Comparison of ENCODE assay signal across 14 cellular contexts in the genomic region with DNA sequence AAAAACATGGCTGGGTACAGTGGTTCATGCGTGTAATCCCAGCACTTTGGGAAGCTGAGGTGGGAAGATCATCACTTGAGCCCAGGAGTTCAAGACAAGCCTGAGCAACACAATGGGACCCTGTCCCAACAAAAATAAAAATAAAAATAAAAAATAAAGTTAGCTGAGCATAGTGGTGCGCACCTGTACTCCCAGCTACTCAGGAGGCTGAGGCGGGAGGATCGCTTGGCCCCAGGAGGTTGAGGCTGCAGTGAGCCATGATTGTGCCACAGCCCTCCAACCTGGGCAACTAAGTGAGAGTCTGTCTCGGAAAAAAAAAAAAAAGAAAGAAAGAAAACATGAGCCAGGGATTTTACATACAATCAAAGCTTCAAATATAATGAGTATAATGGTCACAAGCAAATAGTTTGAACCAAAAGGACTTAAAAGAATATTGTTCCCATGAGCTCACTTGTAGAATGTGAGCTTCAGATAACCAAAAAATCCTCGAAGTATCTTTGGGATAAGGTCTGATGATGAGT. TPM values are rescaled to one million over a fixed set of nuclear protein-coding genes. Genes with fewer than 3 reads are reported as not detected.
A peak's percentile ranks its signal among the peaks of the same experiment; 100 is the strongest.
DNase-seq lines count a peak whose midpoint lies in the region; ATAC-seq and TF ChIP-seq lines count a peak whose summit lies in the region.
"Had no signal": no experiment of that assay in that cellular context is flagged by ENCODE, and none has a peak within 500 bp of the region (broad histone marks: within the 10 kb centered on the region; RNA-seq: fewer than 3 reads in every experiment).

No MANE protein-coding gene starts in this region.

- H3K4me1 Mint-ChIP-seq in activated CD4-positive, alpha-beta T cell treated with anti-CD3 and anti-CD28 coated beads, Interleukin-2, amount 10 ng/mL, durations not matched to agents 7 days and 5 days = peaks cover 45% of the 10 kb centered on the region
- H3K4me1 Mint-ChIP-seq in CD4-positive, alpha-beta T cell (ENCODE audit: low read depth) = peaks cover 68% of the 10 kb centered on the region
- H3K4me1 Mint-ChIP-seq in activated T-helper 17 cell treated with anti-CD3 and anti-CD28 coated beads, Interleukin-2, amount 50 U/mL, for 72 hours = peaks cover 50% of the 10 kb centered on the region
- peaks cover 34 to 82% (median 68%) of the 10 kb centered on the region in 7 donors for H3K4me1 Mint-ChIP-seq in naive thymus-derived CD4-positive, alpha-beta T cell

- H3K36me3 ChIP-seq in naive thymus-derived CD4-positive, alpha-beta T cell (ENCODE audit: control insufficient read depth in 2 of 3, insufficient read depth in 3 of 3, low read length in 3 of 3) = no peaks in the 10 kb centered on the region
- H3K36me3 ChIP-seq: BE2C had no signal

- H3K9me3 ChIP-seq in CD4-positive, alpha-beta T cell (ENCODE audit: control insufficient read depth, low read length) = peaks cover 8% of the 10 kb centered on the region
- no peaks in the 10 kb centered on the region for H3K9me3 ChIP-seq in naive thymus-derived CD4-positive, alpha-beta T cell (ENCODE audit: control insufficient read depth in 2 of 3, low read length in 3 of 3)
- H3K9me3 ChIP-seq: BE2C had no signal

- H3K4me3 ChIP-seq in naive thymus-derived CD4-positive, alpha-beta T cell (ENCODE audit: low read length) = no peak overlapping the region

- peaks cover 35 to 40% of the 10 kb centered on the region in 2 donors for H3K4me1 ChIP-seq in naive thymus-derived CD4-positive, alpha-beta T cell (ENCODE audit: control insufficient read depth in 2 of 2, insufficient read depth in 2 of 2, low read length in 2 of 2)
- H3K4me1 ChIP-seq: BE2C had no signal

- no peak overlapping the region for H3K4me3 Mint-ChIP-seq in activated CD4-positive, alpha-beta T cell treated with anti-CD3 and anti-CD28 coated beads, Interleukin-2, amount 10 ng/mL, durations not matched to agents 7 days and 5 days
- H3K4me3 Mint-ChIP-seq in CD4-positive, alpha-beta T cell = peak overlapping the region; percentile 50
- H3K4me3 Mint-ChIP-seq in activated T-helper 17 cell treated with anti-CD3 and anti-CD28 coated beads, Interleukin-2, amount 50 U/mL, for 72 hours = peak overlapping the region; percentile 69
- H3K4me3 Mint-ChIP-seq in naive thymus-derived CD4-positive, alpha-beta T cell = peak overlapping the region in 4 of 10 donors; percentile 55 to 72 (median 60)

- H3K27ac Mint-ChIP-seq in activated CD4-positive, alpha-beta T cell treated with anti-CD3 and anti-CD28 coated beads, Interleukin-2, amount 10 ng/mL, durations not matched to agents 7 days and 5 days = peak overlapping the region; percentile 64
- H3K27ac Mint-ChIP-seq in CD4-positive, alpha-beta T cell = peak overlapping the region; percentile 83
- peak overlapping the region; percentile 63 for H3K27ac Mint-ChIP-seq in activated T-helper 17 cell treated with anti-CD3 and anti-CD28 coated beads, Interleukin-2, amount 50 U/mL, for 72 hours
- peak overlapping the region; percentile 31 to 92 (median 82) for H3K27ac Mint-ChIP-seq in naive thymus-derived CD4-positive, alpha-beta T cell

- H3K27me3 Mint-ChIP-seq in activated CD4-positive, alpha-beta T cell treated with anti-CD3 and anti-CD28 coated beads, Interleukin-2, amount 10 ng/mL, durations not matched to agents 7 days and 5 days = no peaks in the 10 kb centered on the region
- H3K27me3 Mint-ChIP-seq in CD4-positive, alpha-beta T cell = no peaks in the 10 kb centered on the region
- no peaks in the 10 kb centered on the region for H3K27me3 Mint-ChIP-seq in activated T-helper 17 cell treated with anti-CD3 and anti-CD28 coated beads, Interleukin-2, amount 50 U/mL, for 72 hours
- no peaks in the 10 kb centered on the region for H3K27me3 Mint-ChIP-seq in naive thymus-derived CD4-positive, alpha-beta T cell

- H3K9me3 Mint-ChIP-seq in activated CD4-positive, alpha-beta T cell treated with anti-CD3 and anti-CD28 coated beads, Interleukin-2, amount 10 ng/mL, durations not matched to agents 7 days and 5 days = peaks cover 18% of the 10 kb centered on the region
- peaks cover 5% of the 10 kb centered on the region for H3K9me3 Mint-ChIP-seq in CD4-positive, alpha-beta T cell
- peaks cover 5% of the 10 kb centered on the region for H3K9me3 Mint-ChIP-seq in activated T-helper 17 cell treated with anti-CD3 and anti-CD28 coated beads, Interleukin-2, amount 50 U/mL, for 72 hours
- H3K9me3 Mint-ChIP-seq in naive thymus-derived CD4-positive, alpha-beta T cell = peaks cover 0 to 19% (median 6%) of the 10 kb centered on the region in 11 donors

- POLR2A ChIA-PET in activated CD4-positive, alpha-beta T cell treated with anti-CD3 and anti-CD28 coated beads, Interleukin-2, amount 10 ng/mL, durations not matched to agents 7 days and 5 days (lab: Charles Lee) = no interaction called here
- POLR2A ChIA-PET in CD4-positive, alpha-beta T cell (lab: Charles Lee) = interaction anchor here (0.6 to 2.6 kb wide), 6 partner anchors 10 to 65 kb away, joined by 3 to 40 read pairs (median 4); a partner anchor contains a TSS
- POLR2A ChIA-PET in naive thymus-derived CD4-positive, alpha-beta T cell (lab: Charles Lee) = interaction anchor here (0.5 to 1.9 kb wide), 8 partner anchors 10 to 106 kb away, joined by 3 to 6 read pairs (median 4); a partner anchor contains a TSS

- CTCF ChIA-PET in activated CD4-positive, alpha-beta T cell treated with anti-CD3 and anti-CD28 coated beads, Interleukin-2, amount 10 ng/mL, durations not matched to agents 7 days and 5 days (lab: Charles Lee) = interaction anchor here (0.6 to 2.0 kb wide), 5 partner anchors 9 to 70 kb away, joined by 3 to 6 read pairs (median 4); a partner anchor contains a TSS
- CTCF ChIA-PET in CD4-positive, alpha-beta T cell (lab: Charles Lee) = interaction anchor here (1.3 to 1.6 kb wide), 2 partner anchors 106 to 115 kb away, joined by 6 to 8 read pairs; a partner anchor contains a TSS
- CTCF ChIA-PET in naive thymus-derived CD4-positive, alpha-beta T cell (lab: Charles Lee) = interaction anchor here (0.7 to 1.2 kb wide), 3 partner anchors 17 to 65 kb away, joined by 3 to 5 read pairs (median 3); a partner anchor contains a TSS

- TF ChIP-seq CTCF in CD4-positive, alpha-beta T cell (IDR thresholded peaks at IDR 0.05) = no peak

- no peak for DNase-seq in activated CD4-positive, alpha-beta T cell treated with anti-CD3 and anti-CD28 coated beads, Interleukin-2, amount 10 ng/mL, durations not matched to agents 7 days and 5 days
- DNase-seq in activated CD4-positive, alpha-beta T cell treated with anti-CD3 and anti-CD28 coated beads for 1 hour = no peak
- DNase-seq in CD4-positive, alpha-beta T cell = no peak
- no peak for DNase-seq in naive thymus-derived CD4-positive, alpha-beta T cell
- DNase-seq in SKM-1 treated with dmso at 0.1 percent for 144 hours (lab: John Stamatoyannopoulos, UW; ENCODE audit: unreplicated experiment) (no peak), HUDEP-2 (lab: John Stamatoyannopoulos, UW; ENCODE audit: unreplicated experiment in 76 of 76) (no peak)
- DNase-seq: BE2C; KBM-7; NCI-H1694 treated with DMSO at 0.1 percent for 48 hours; NCI-H748 treated with DMSO at 0.1 percent for 48 hours; NK-92 treated with Interleukin-12 subunit alpha and Interleukin-12 subunit beta, amount 100 ng/mL, for 24 hours; Right ventricle myocardium superior had no signal

- no peaks in the 10 kb centered on the region for H3K27me3 ChIP-seq in CD4-positive, alpha-beta T cell (ENCODE audit: control insufficient read depth, insufficient read depth, low read length)
- no peaks in the 10 kb centered on the region for H3K27me3 ChIP-seq in naive thymus-derived CD4-positive, alpha-beta T cell (ENCODE audit: control insufficient read depth in 2 of 2, insufficient read depth in 2 of 2, low read length in 2 of 2)
- H3K27me3 ChIP-seq: BE2C had no signal

- ATAC-seq in CD4-positive, alpha-beta T cell (ENCODE audit: poor library complexity) = no peak
- ATAC-seq in activated T-helper 17 cell treated with anti-CD3 and anti-CD28 coated beads, Interleukin-2, amount 50 U/mL, for 72 hours (replicated peaks) = no peak
- ATAC-seq in naive thymus-derived CD4-positive, alpha-beta T cell = no peak
- no peak for ATAC-seq in HG03025 (IDR thresholded peaks at IDR 0.05; ENCODE audit: low FRiP score, unreplicated experiment)

- no peak overlapping the region for H3K27ac ChIP-seq in CD4-positive, alpha-beta T cell (ENCODE audit: low read depth, low read length)
- no peak overlapping the region for H3K27ac ChIP-seq in naive thymus-derived CD4-positive, alpha-beta T cell (ENCODE audit: low read depth, low read length)

- peaks cover 57% of the 10 kb centered on the region for H3K36me3 Mint-ChIP-seq in activated CD4-positive, alpha-beta T cell treated with anti-CD3 and anti-CD28 coated beads, Interleukin-2, amount 10 ng/mL, durations not matched to agents 7 days and 5 days (ENCODE audit: low read depth)
- H3K36me3 Mint-ChIP-seq in CD4-positive, alpha-beta T cell (ENCODE audit: low read depth) = peaks cover 41% of the 10 kb centered on the region
- peaks cover 52% of the 10 kb centered on the region for H3K36me3 Mint-ChIP-seq in activated T-helper 17 cell treated with anti-CD3 and anti-CD28 coated beads, Interleukin-2, amount 50 U/mL, for 72 hours (ENCODE audit: low read depth)
- peaks cover 5 to 38% (median 21%) of the 10 kb centered on the region in 5 donors for H3K36me3 Mint-ChIP-seq in naive thymus-derived CD4-positive, alpha-beta T cell

- intact Hi-C loops in CD4-positive, alpha-beta T cell (cut with DNase I, micrococcal nuclease) = loop anchor here in 1 of 2 experiments (5.0 kb wide), 1 partner anchor 38 kb away; no protein-coding TSS in a partner anchor
- intact Hi-C loops in naive thymus-derived CD4-positive, alpha-beta T cell (cut with micrococcal nuclease) = loop anchor here (2.0 to 5.0 kb wide), 3 partner anchors 14 to 353 kb away; a partner anchor contains a TSS

RNA-seq across cellular contexts. Expression of a gene that starts 31.1 kb away (rescaled TPM):
- total RNA-seq in activated CD4-positive, alpha-beta T cell treated with anti-CD3 and anti-CD28 coated beads, Interleukin-2, amount 10 ng/mL, durations not matched to agents 7 days and 5 days = 10 to 100 TPM; 51.1 to 56.1 TPM
- total RNA-seq in CD4-positive, alpha-beta T cell = 10 to 100 TPM; 60.8 to 62.9 TPM
- 10 to 100 TPM; 57.3 to 68.2 TPM for total RNA-seq in activated T-helper 17 cell treated with anti-CD3 and anti-CD28 coated beads, Interleukin-2, amount 50 U/mL, for 72 hours
- total RNA-seq in naive thymus-derived CD4-positive, alpha-beta T cell = 10 to 100 TPM; 45.4 to 56.9 (median 49.2) TPM
- 1 to 10 TPM; 2.7 to 3.5 TPM for polyA plus RNA-seq in naive thymus-derived CD4-positive, alpha-beta T cell
